ENCODE assay signal across 2 cellular contexts in genomic region chr17:80264048-80264792, GRCh38.
TF ChIP-seq lines count a peak whose summit lies in the region.

No MANE protein-coding gene starts in this region.

TF ChIP-seq in WTC11, 78 proteins besides CTCF, POLR2A, EP300 and RAD21 (continued from another document):
- TF ChIP-seq ZSCAN18 (CRISPR knock-in tag; IDR thresholded peaks at IDR 0.05), result no peak
TF ChIP-seq in WTC11: peak in this region for 0.

TF ChIP-seq in H1, 55 proteins besides CTCF, POLR2A, EP300 and RAD21 (continued from another document):
- TF ChIP-seq RXRA (IDR thresholded peaks at IDR 0.05; ENCODE audit: insufficient read depth, low read depth, low read length), result no peak
- TF ChIP-seq TEAD4 (IDR thresholded peaks at IDR 0.05; ENCODE audit: low read depth, low read length), result no peak
- TF ChIP-seq, protein P1, sequence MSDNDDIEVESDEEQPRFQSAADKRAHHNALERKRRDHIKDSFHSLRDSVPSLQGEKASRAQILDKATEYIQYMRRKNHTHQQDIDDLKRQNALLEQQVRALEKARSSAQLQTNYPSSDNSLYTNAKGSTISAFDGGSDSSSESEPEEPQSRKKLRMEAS (IDR thresholded peaks at IDR 0.05), result no peak
- TF ChIP-seq, protein P2, sequence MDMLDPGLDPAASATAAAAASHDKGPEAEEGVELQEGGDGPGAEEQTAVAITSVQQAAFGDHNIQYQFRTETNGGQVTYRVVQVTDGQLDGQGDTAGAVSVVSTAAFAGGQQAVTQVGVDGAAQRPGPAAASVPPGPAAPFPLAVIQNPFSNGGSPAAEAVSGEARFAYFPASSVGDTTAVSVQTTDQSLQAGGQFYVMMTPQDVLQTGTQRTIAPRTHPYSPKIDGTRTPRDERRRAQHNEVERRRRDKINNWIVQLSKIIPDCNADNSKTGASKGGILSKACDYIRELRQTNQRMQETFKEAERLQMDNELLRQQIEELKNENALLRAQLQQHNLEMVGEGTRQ (IDR thresholded peaks at IDR 0.05; ENCODE audit: low read length), result no peak
- TF ChIP-seq CBX5 (IDR thresholded peaks at IDR 0.05; ENCODE audit: low read depth, low read length), result no peak
- TF ChIP-seq TAF1 (IDR thresholded peaks at IDR 0.05; ENCODE audit: low read depth, low read length), result no peak
- TF ChIP-seq PHF8 (conservative IDR thresholded peaks at IDR 0.05; ENCODE audit: low read depth, low read length), result no peak
- TF ChIP-seq JUND (IDR thresholded peaks at IDR 0.05; ENCODE audit: low read length), result no peak
- no peak for TF ChIP-seq CHD1 (IDR thresholded peaks at IDR 0.05; ENCODE audit: low read depth, low read length)
- no peak for TF ChIP-seq CHD2 (IDR thresholded peaks at IDR 0.05; ENCODE audit: low read length)
- TF ChIP-seq CREB1 (IDR thresholded peaks at IDR 0.05), result no peak
